8 cellular contexts compared by ENCODE assay signal in the genomic region with DNA sequence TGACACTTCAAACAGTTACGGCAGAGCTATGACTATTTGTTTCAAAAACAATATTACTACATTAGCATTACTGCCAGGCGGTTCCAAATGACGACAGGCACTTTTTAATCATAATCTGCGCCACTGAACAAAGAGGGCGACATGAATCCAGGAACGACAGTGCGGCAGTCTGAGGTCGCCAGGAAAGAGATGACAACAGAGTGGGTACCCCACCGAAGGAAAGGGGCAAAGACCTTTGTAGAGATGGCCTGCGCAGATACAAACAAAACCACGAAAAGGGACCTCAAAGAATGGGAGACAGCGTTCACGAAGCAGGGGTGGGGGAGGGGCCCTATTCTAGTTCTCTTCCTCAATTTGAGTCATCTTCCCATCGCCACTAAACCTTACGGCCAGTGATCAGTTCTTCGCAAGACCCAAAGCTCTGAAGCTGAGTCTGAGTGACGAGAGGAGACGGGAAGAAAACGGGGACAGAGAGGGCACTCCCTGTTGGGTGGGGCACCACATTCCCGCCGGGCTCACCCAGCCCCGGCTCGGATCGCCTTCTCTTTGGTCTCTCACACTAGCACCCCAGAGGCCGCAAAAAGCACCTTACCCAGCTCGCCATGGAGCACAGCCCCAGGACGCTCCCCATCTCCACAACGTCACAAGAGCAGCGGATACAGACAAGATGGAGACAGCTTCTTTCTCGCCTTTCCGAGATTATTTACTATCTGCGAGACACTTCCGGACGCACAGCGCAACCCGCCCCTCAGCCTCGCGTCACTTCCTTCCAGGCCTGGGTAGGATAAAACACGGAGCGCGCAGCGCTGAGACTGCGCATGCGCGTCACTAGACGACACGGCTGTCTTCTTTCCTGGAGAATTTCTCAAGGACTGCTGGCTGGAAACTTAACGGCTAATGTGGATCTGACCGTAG. TPM values are rescaled to one million over a fixed set of nuclear protein-coding genes. Genes with fewer than 3 reads are reported as not detected.
DNase-seq lines count a peak whose midpoint lies in the region; ATAC-seq and TF ChIP-seq lines count a peak whose summit lies in the region.

TSS of gene SERINC1 (minus strand) at position 701 of the 915 bp plus-strand sequence. CDS start at position 631, 70 bp downstream.

- H3K27me3 ChIP-seq in upper lobe of right lung, result no peaks in the 10 kb centered on the region

- TF ChIP-seq CTCF in GM13977 (IDR thresholded peaks at IDR 0.05; ENCODE audit: extremely low read depth, insufficient read depth, missing control alignments) (no peak), upper lobe of right lung (IDR thresholded peaks at IDR 0.05) (no peak)

- intact Hi-C loops in left cardiac atrium (cut with DNase I), result no loop called here
- intact Hi-C loops in posterior vena cava (cut with DNase I), result no loop called here
- intact Hi-C loops in upper lobe of right lung (cut with DNase I), result no loop called here

- peak within 1 kb of the TSS; percentile 97 for H3K27ac ChIP-seq in upper lobe of right lung

- peak; percentile 84 for DNase-seq in GM13977 (ENCODE audit: low spot score)
- DNase-seq in NCI-H1694 (lab: John Stamatoyannopoulos, UW), result peak; percentile 92
- peak; percentile 91 for DNase-seq in amniotic stem cell (lab: John Stamatoyannopoulos, UW)
- peak; percentile 96 for DNase-seq in left cardiac atrium
- peak; percentile 99 for DNase-seq in posterior vena cava (ENCODE audit: low spot score)
- DNase-seq in upper lobe of right lung, result peak; percentile 97

- peaks cover 23% of the 10 kb centered on the region for H3K4me1 Mint-ChIP-seq in T-helper 1 cell treated with Interleukin-12 subunit alpha and Interleukin-12 subunit beta and Interleukin-4 antibody, amounts not matched to agents 30 μg/mL and 1 μg/mL, for 36 hours (ENCODE audit: low read depth)

- ATAC-seq in HG02884 (IDR thresholded peaks at IDR 0.05; ENCODE audit: unreplicated experiment) (peak; percentile 98), left cardiac atrium (peak; percentile 99), upper lobe of right lung (peak; percentile 100)

- in situ Hi-C loops in GM13977 (cut with MboI; ENCODE audit: low pct_unique_long_range_greater_than_20kb, low sequenced_read_pairs, unreplicated experiment), result no loop called here

- H3K27ac Mint-ChIP-seq in T-helper 1 cell treated with Interleukin-12 subunit alpha and Interleukin-12 subunit beta and Interleukin-4 antibody, amounts not matched to agents 30 μg/mL and 1 μg/mL, for 36 hours, result peak within 1 kb of the TSS; percentile 100

- H3K36me3 ChIP-seq in upper lobe of right lung, result peaks cover 1% of the 10 kb centered on the region

- peak within 1 kb of the TSS; percentile 100 for H3K4me3 Mint-ChIP-seq in T-helper 1 cell treated with Interleukin-12 subunit alpha and Interleukin-12 subunit beta and Interleukin-4 antibody, amounts not matched to agents 30 μg/mL and 1 μg/mL, for 36 hours

- H3K9me3 ChIP-seq in upper lobe of right lung, result no peaks in the 10 kb centered on the region

- H3K9me3 Mint-ChIP-seq in T-helper 1 cell treated with Interleukin-12 subunit alpha and Interleukin-12 subunit beta and Interleukin-4 antibody, amounts not matched to agents 30 μg/mL and 1 μg/mL, for 36 hours, result no peaks in the 10 kb centered on the region

- H3K4me1 ChIP-seq in upper lobe of right lung, result peaks cover 23% of the 10 kb centered on the region

- H3K4me3 ChIP-seq in upper lobe of right lung, result peak within 1 kb of the TSS; percentile 73

- peaks cover 19% of the 10 kb centered on the region for H3K36me3 Mint-ChIP-seq in T-helper 1 cell treated with Interleukin-12 subunit alpha and Interleukin-12 subunit beta and Interleukin-4 antibody, amounts not matched to agents 30 μg/mL and 1 μg/mL, for 36 hours (ENCODE audit: low read depth)

- H3K27me3 Mint-ChIP-seq in T-helper 1 cell treated with Interleukin-12 subunit alpha and Interleukin-12 subunit beta and Interleukin-4 antibody, amounts not matched to agents 30 μg/mL and 1 μg/mL, for 36 hours (ENCODE audit: low read depth), result peaks cover 4% of the 10 kb centered on the region

RNA-seq across cellular contexts. Expression of gene SERINC1, which starts in this region (rescaled TPM):
- total RNA-seq in left cardiac atrium, result 100 to 1,000 TPM; 156 to 191 TPM
- total RNA-seq in posterior vena cava, result 100 to 1,000 TPM; 229 to 271 TPM
- total RNA-seq in upper lobe of right lung, result 246 TPM

Comparison
In these comparisons a context has a peak if more than half of its experiments do, and no peak if none do; other contexts are left out.
1. Peak in every context shown above with its lines: DNase-seq, ATAC-seq, H3K4me3 ChIP-seq and H3K27ac ChIP-seq.